1 cellular context compared by ENCODE assay signal in the genomic region with DNA sequence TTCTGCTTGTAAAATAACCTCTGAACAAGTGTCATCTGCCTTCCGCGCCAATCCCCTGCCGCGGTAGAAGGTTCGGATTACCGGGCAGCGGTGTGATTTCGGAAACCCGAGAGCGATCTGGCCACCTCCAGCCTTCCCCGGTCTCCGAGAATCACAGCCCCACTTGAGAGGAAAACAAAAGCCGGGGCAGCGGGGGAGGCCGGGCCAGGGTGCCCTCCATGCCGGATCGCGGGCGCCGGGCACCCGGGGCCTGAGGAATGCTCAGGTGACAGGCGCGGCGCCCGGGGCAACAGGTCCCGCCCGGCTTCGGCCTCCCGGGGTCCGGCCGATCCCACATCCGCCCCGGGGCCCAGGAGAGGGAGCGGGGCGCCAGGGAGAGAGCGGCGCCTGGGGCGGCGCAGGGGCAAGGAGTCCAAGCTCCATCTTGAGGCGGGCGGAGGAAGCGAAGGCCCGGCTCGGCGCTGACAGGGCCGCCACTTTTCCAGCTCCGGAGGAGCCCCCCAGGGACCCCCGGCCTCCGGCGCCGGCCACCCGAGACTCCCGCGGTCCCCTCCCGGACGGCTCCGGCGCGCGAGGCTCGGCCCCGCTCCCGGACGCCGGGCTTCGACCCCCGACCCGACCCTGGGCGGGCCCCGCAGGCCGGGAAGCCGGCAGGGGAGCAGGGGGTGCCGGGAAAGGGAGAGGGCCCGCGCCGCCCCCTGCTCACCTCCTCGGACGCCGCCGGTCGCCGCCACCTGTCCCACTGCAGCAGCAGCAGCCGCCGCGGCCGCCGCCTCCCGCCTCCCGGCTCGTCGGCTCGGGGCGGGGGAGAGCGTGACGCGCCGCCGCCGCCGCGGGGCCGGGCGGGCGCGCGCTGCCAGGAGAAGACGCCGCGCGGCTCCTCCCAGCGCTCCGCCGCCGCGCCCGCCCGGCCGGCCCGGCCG.
TF ChIP-seq lines count a peak whose summit lies in the region.

A gene (minus strand): TSS at position 855 of the 923 bp plus-strand sequence. CDS start 42,217 bp downstream, outside the sequence.

TF ChIP-seq in K562, 482 proteins besides CTCF, POLR2A, EP300 and RAD21 (continued from another document and continues in another):
- TF ChIP-seq, protein P1, sequence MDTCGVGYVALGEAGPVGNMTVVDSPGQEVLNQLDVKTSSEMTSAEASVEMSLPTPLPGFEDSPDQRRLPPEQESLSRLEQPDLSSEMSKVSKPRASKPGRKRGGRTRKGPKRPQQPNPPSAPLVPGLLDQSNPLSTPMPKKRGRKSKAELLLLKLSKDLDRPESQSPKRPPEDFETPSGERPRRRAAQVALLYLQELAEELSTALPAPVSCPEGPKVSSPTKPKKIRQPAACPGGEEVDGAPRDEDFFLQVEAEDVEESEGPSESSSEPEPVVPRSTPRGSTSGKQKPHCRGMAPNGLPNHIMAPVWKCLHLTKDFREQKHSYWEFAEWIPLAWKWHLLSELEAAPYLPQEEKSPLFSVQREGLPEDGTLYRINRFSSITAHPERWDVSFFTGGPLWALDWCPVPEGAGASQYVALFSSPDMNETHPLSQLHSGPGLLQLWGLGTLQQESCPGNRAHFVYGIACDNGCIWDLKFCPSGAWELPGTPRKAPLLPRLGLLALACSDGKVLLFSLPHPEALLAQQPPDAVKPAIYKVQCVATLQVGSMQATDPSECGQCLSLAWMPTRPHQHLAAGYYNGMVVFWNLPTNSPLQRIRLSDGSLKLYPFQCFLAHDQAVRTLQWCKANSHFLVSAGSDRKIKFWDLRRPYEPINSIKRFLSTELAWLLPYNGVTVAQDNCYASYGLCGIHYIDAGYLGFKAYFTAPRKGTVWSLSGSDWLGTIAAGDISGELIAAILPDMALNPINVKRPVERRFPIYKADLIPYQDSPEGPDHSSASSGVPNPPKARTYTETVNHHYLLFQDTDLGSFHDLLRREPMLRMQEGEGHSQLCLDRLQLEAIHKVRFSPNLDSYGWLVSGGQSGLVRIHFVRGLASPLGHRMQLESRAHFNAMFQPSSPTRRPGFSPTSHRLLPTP (IDR thresholded peaks at IDR 0.05; ENCODE audit: borderline replicate concordance, extremely low read depth, insufficient read length), result no peak
- TF ChIP-seq, protein P2, sequence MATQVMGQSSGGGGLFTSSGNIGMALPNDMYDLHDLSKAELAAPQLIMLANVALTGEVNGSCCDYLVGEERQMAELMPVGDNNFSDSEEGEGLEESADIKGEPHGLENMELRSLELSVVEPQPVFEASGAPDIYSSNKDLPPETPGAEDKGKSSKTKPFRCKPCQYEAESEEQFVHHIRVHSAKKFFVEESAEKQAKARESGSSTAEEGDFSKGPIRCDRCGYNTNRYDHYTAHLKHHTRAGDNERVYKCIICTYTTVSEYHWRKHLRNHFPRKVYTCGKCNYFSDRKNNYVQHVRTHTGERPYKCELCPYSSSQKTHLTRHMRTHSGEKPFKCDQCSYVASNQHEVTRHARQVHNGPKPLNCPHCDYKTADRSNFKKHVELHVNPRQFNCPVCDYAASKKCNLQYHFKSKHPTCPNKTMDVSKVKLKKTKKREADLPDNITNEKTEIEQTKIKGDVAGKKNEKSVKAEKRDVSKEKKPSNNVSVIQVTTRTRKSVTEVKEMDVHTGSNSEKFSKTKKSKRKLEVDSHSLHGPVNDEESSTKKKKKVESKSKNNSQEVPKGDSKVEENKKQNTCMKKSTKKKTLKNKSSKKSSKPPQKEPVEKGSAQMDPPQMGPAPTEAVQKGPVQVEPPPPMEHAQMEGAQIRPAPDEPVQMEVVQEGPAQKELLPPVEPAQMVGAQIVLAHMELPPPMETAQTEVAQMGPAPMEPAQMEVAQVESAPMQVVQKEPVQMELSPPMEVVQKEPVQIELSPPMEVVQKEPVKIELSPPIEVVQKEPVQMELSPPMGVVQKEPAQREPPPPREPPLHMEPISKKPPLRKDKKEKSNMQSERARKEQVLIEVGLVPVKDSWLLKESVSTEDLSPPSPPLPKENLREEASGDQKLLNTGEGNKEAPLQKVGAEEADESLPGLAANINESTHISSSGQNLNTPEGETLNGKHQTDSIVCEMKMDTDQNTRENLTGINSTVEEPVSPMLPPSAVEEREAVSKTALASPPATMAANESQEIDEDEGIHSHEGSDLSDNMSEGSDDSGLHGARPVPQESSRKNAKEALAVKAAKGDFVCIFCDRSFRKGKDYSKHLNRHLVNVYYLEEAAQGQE (CRISPR knock-in tag; IDR thresholded peaks at IDR 0.05; ENCODE audit: low read depth), result no peak
- TF ChIP-seq HNRNPUL1 (IDR thresholded peaks at IDR 0.05; ENCODE audit: low read length) (no peak), KLF1 (tag; IDR thresholded peaks at IDR 0.05) (peak; percentile 30; the same call in 1 of the 2 replicates), MYC (IDR thresholded peaks at IDR 0.05; ENCODE audit: low read depth, low read length) (no peak; the same call in none of the 2 replicates), MYC (CRISPR knock-in tag; IDR thresholded peaks at IDR 0.05; ENCODE audit: borderline replicate concordance, low read depth) (no peak), CTBP1 (IDR thresholded peaks at IDR 0.05; ENCODE audit: borderline replicate concordance) (peak; percentile 38; the same call in 1 of the 2 replicates), ZNF143 (CRISPR knock-in tag; IDR thresholded peaks at IDR 0.05) (0 out of 2 replicates have a peak, but pooled peaks have one; percentile 23), KDM5B (IDR thresholded peaks at IDR 0.05; ENCODE audit: insufficient replicate concordance, low read depth, low read length) (no peak), ZNF134 (CRISPR knock-in tag; conservative IDR thresholded peaks at IDR 0.05) (no peak), RUNX1 (IDR thresholded peaks at IDR 0.05; ENCODE audit: low read depth) (no peak), FIP1L1 (IDR thresholded peaks at IDR 0.05; ENCODE audit: low read depth, low read length, poor library complexity, severe bottlenecking) (peak; percentile 65), ELF2 (CRISPR knock-in tag; IDR thresholded peaks at IDR 0.05) (0 out of 2 replicates have a peak, but pooled peaks have one; percentile 34), ZNF354B (CRISPR knock-in tag; IDR thresholded peaks at IDR 0.05) (no peak), ZNF586 (CRISPR knock-in tag; conservative IDR thresholded peaks at IDR 0.05) (no peak), MCM5 (IDR thresholded peaks at IDR 0.05; ENCODE audit: low read depth) (no peak), ETV6 (IDR thresholded peaks at IDR 0.05; ENCODE audit: borderline replicate concordance in 1 of 2, low read depth in 2 of 2, low read length in 1 of 2) (no peak), ETV6 (CRISPR knock-in tag; IDR thresholded peaks at IDR 0.05; ENCODE audit: borderline replicate concordance) (no peak), ZNF175 (CRISPR knock-in tag; IDR thresholded peaks at IDR 0.05; ENCODE audit: low read depth) (no peak), KDM2B (CRISPR knock-in tag; IDR thresholded peaks at IDR 0.05) (no peak), ZNF766 (CRISPR knock-in tag; conservative IDR thresholded peaks at IDR 0.05) (peak; percentile 62), HMG20B (CRISPR knock-in tag; IDR thresholded peaks at IDR 0.05) (no peak), ASH1L (IDR thresholded peaks at IDR 0.05; ENCODE audit: borderline replicate concordance, low read depth, partially characterized antibody) (no peak), CCAR2 (IDR thresholded peaks at IDR 0.05; ENCODE audit: low read depth, low read length) (no peak), HDAC1 (IDR thresholded peaks at IDR 0.05) (no peak)
- TF ChIP-seq, protein P3, sequence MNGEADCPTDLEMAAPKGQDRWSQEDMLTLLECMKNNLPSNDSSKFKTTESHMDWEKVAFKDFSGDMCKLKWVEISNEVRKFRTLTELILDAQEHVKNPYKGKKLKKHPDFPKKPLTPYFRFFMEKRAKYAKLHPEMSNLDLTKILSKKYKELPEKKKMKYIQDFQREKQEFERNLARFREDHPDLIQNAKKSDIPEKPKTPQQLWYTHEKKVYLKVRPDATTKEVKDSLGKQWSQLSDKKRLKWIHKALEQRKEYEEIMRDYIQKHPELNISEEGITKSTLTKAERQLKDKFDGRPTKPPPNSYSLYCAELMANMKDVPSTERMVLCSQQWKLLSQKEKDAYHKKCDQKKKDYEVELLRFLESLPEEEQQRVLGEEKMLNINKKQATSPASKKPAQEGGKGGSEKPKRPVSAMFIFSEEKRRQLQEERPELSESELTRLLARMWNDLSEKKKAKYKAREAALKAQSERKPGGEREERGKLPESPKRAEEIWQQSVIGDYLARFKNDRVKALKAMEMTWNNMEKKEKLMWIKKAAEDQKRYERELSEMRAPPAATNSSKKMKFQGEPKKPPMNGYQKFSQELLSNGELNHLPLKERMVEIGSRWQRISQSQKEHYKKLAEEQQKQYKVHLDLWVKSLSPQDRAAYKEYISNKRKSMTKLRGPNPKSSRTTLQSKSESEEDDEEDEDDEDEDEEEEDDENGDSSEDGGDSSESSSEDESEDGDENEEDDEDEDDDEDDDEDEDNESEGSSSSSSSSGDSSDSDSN (IDR thresholded peaks at IDR 0.05; ENCODE audit: borderline replicate concordance in 1 of 2, low read depth in 2 of 2, low read length in 2 of 2), result peak; percentile 97 to 98
- TF ChIP-seq, protein P4, sequence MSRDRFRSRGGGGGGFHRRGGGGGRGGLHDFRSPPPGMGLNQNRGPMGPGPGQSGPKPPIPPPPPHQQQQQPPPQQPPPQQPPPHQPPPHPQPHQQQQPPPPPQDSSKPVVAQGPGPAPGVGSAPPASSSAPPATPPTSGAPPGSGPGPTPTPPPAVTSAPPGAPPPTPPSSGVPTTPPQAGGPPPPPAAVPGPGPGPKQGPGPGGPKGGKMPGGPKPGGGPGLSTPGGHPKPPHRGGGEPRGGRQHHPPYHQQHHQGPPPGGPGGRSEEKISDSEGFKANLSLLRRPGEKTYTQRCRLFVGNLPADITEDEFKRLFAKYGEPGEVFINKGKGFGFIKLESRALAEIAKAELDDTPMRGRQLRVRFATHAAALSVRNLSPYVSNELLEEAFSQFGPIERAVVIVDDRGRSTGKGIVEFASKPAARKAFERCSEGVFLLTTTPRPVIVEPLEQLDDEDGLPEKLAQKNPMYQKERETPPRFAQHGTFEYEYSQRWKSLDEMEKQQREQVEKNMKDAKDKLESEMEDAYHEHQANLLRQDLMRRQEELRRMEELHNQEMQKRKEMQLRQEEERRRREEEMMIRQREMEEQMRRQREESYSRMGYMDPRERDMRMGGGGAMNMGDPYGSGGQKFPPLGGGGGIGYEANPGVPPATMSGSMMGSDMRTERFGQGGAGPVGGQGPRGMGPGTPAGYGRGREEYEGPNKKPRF (IDR thresholded peaks at IDR 0.05; ENCODE audit: low read depth, low read length), result no peak
- TF ChIP-seq, protein P5, sequence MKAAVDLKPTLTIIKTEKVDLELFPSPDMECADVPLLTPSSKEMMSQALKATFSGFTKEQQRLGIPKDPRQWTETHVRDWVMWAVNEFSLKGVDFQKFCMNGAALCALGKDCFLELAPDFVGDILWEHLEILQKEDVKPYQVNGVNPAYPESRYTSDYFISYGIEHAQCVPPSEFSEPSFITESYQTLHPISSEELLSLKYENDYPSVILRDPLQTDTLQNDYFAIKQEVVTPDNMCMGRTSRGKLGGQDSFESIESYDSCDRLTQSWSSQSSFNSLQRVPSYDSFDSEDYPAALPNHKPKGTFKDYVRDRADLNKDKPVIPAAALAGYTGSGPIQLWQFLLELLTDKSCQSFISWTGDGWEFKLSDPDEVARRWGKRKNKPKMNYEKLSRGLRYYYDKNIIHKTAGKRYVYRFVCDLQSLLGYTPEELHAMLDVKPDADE (conservative IDR thresholded peaks at IDR 0.05; ENCODE audit: control insufficient read depth, low read depth, low read length), result no peak; the same call in 1 of the 2 replicates
- TF ChIP-seq, protein P6, sequence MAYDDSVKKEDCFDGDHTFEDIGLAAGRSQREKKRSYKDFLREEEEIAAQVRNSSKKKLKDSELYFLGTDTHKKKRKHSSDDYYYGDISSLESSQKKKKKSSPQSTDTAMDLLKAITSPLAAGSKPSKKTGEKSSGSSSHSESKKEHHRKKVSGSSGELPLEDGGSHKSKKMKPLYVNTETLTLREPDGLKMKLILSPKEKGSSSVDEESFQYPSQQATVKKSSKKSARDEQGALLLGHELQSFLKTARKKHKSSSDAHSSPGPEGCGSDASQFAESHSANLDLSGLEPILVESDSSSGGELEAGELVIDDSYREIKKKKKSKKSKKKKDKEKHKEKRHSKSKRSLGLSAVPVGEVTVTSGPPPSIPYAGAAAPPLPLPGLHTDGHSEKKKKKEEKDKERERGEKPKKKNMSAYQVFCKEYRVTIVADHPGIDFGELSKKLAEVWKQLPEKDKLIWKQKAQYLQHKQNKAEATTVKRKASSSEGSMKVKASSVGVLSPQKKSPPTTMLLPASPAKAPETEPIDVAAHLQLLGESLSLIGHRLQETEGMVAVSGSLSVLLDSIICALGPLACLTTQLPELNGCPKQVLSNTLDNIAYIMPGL (CRISPR knock-in tag; IDR thresholded peaks at IDR 0.05), result no peak
- TF ChIP-seq, protein P7, sequence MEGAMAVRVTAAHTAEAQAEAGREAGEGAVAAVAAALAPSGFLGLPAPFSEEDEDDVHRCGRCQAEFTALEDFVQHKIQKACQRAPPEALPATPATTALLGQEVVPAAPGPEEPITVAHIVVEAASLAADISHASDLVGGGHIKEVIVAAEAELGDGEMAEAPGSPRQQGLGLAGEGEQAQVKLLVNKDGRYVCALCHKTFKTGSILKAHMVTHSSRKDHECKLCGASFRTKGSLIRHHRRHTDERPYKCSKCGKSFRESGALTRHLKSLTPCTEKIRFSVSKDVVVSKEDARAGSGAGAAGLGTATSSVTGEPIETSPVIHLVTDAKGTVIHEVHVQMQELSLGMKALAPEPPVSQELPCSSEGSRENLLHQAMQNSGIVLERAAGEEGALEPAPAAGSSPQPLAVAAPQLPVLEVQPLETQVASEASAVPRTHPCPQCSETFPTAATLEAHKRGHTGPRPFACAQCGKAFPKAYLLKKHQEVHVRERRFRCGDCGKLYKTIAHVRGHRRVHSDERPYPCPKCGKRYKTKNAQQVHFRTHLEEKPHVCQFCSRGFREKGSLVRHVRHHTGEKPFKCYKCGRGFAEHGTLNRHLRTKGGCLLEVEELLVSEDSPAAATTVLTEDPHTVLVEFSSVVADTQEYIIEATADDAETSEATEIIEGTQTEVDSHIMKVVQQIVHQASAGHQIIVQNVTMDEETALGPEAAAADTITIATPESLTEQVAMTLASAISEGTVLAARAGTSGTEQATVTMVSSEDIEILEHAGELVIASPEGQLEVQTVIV (CRISPR knock-in tag; IDR thresholded peaks at IDR 0.05; ENCODE audit: borderline replicate concordance), result no peak
- TF ChIP-seq, protein P8, sequence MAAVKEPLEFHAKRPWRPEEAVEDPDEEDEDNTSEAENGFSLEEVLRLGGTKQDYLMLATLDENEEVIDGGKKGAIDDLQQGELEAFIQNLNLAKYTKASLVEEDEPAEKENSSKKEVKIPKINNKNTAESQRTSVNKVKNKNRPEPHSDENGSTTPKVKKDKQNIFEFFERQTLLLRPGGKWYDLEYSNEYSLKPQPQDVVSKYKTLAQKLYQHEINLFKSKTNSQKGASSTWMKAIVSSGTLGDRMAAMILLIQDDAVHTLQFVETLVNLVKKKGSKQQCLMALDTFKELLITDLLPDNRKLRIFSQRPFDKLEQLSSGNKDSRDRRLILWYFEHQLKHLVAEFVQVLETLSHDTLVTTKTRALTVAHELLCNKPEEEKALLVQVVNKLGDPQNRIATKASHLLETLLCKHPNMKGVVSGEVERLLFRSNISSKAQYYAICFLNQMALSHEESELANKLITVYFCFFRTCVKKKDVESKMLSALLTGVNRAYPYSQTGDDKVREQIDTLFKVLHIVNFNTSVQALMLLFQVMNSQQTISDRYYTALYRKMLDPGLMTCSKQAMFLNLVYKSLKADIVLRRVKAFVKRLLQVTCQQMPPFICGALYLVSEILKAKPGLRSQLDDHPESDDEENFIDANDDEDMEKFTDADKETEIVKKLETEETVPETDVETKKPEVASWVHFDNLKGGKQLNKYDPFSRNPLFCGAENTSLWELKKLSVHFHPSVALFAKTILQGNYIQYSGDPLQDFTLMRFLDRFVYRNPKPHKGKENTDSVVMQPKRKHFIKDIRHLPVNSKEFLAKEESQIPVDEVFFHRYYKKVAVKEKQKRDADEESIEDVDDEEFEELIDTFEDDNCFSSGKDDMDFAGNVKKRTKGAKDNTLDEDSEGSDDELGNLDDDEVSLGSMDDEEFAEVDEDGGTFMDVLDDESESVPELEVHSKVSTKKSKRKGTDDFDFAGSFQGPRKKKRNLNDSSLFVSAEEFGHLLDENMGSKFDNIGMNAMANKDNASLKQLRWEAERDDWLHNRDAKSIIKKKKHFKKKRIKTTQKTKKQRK (IDR thresholded peaks at IDR 0.05; ENCODE audit: borderline replicate concordance, low read depth, low read length), result no peak
